ENCODE assay signal across 22 cellular contexts in the genomic region with DNA sequence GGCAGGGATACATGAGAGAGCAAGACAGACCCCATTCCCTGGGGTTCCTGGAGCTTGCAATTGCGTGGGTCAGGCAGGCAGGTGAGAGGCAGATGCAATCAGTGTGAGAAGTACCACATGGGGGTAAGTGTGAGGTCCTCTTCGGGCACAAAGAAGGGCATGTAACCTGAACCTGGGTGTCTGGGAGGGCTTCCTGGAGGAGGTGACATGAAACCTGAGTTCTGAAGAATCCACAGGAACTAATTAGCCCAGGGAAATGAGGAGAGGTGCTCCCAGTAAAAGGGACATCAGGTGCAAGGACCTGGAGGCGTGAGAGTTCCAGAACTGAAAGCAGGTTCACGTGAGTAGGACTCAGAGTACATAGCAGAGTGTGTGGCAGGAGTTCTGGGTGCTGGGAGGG. TPM values are rescaled to one million over a fixed set of nuclear protein-coding genes. Genes with fewer than 3 reads are reported as not detected.
"Had no signal": no experiment of that assay in that cellular context is flagged by ENCODE, and none has a peak within 500 bp of the region (broad histone marks: within the 10 kb centered on the region; RNA-seq: fewer than 3 reads in every experiment).

No MANE protein-coding gene starts in this region.

- H3K9me3 ChIP-seq: sigmoid colon, stomach, uterus had no signal

- H3K27ac Mint-ChIP-seq: endodermal cell, naive B cell, nephron progenitor cell had no signal

- H3K4me1 ChIP-seq: uterus had no signal

- ATAC-seq: left colon, left ventricle myocardium superior had no signal

- H3K27ac ChIP-seq: coronary artery, sigmoid colon, skin epidermis, stomach, uterus had no signal

- H3K4me3 Mint-ChIP-seq: endodermal cell, naive B cell, nephron progenitor cell had no signal

- H3K9me3 Mint-ChIP-seq: nephron progenitor cell had no signal

- H3K27me3 ChIP-seq: sigmoid colon, uterus had no signal

- H3K36me3 ChIP-seq: sigmoid colon, stomach, uterus had no signal

- DNase-seq: effector CD4-positive, alpha-beta T cell; endodermal cell; foreskin melanocyte; hippocampal formation; left colon; left ventricle myocardium superior; mesendoderm; naive B cell; nephron progenitor cell; stimulated activated CD4-positive, alpha-beta T cell treated with anti-CD3 and anti-CD28 coated beads, Interleukin-12 subunit alpha, Interleukin-12 subunit beta, amount 100 ng/mL, for 4 hours; stimulated activated naive CD4-positive, alpha-beta T cell; stomach; trophoblast cell; uterus had no signal

- H3K4me3 ChIP-seq: coronary artery, sigmoid colon, skin epidermis, stomach, uterus had no signal

- H3K4me1 Mint-ChIP-seq: naive B cell had no signal

RNA-seq across cellular contexts. Expression of a gene that starts 2.5 kb away (rescaled TPM):
- total RNA-seq: dermis microvascular lymphatic vessel endothelial cell, kidney epithelial cell, left ventricle myocardium superior, lung microvascular endothelial cell, omental fat pad, pulmonary artery endothelial cell, sigmoid colon had no signal

RNA-seq across cellular contexts. Expression of a gene that starts 23.5 kb away (rescaled TPM):
- total RNA-seq: dermis microvascular lymphatic vessel endothelial cell, left ventricle myocardium superior, lung microvascular endothelial cell had no signal
